8 cellular contexts compared by ENCODE assay signal in the genomic region with DNA sequence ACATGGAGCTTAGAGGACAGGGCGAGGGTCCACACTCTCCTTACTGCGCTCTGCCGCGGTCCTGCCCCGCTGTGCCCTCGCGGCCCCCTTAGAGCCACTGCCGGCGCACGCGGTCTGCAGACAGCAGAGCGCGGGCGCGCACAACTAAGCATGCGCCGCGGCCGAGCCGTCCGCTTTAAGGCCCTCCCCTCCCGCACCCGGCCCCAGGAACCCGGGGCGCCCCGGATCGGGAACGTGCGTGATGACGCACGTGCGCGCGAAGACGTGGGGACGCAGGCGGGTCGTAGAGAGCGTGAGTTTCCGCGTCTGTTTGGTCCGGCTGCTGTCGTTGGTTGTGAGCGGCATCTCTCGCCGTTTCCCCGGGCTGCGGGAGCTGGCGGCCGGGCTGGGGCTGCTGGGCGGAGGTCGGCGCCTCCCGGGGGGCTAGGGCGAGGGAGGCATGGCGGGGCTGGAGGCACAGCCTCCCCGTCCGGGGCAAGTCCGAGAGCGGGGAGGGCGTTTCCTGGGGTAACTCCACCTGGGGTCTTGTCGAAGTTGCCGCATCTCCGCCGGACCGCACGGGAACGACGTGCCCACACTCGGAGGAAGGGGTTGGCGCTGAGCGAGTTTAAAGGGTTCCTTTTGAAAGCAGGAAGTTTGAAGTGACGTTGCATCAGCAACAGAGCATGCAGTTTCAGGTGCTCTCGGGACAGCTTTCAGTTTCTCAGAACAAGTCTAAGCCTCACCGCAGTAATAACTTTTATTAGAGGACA. TPM values are rescaled to one million over a fixed set of nuclear protein-coding genes. Genes with fewer than 3 reads are reported as not detected.
A peak's percentile ranks its signal among the peaks of the same experiment; 100 is the strongest.
DNase-seq lines count a peak whose midpoint lies in the region; ATAC-seq, FAIRE-seq and TF ChIP-seq lines count a peak whose summit lies in the region.

A gene with protein sequence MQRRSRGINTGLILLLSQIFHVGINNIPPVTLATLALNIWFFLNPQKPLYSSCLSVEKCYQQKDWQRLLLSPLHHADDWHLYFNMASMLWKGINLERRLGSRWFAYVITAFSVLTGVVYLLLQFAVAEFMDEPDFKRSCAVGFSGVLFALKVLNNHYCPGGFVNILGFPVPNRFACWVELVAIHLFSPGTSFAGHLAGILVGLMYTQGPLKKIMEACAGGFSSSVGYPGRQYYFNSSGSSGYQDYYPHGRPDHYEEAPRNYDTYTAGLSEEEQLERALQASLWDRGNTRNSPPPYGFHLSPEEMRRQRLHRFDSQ (plus strand): TSS at position 259 of the 752 bp plus-strand sequence. CDS start 28,640 bp downstream, outside the sequence.

- dilution Hi-C loops in mammary epithelial cell (cut with HindIII; ENCODE audit: low sequenced_read_pairs) = no loop called here

- no TSS peak for BruUV-seq in mammary epithelial cell (replicated peaks; lab: Mats Ljungman, UMichigan)

- DNase-seq in A549 (ENCODE audit: low read depth in 1 of 2, low spot score in 1 of 2) (peak; percentile 88 to 98), NCI-H2196 (lab: John Stamatoyannopoulos, UW; ENCODE audit: unreplicated experiment) (peak; percentile 96), WERI-Rb-1 (peak; percentile 91), mammary epithelial cell (peak; percentile 95), small intestine (peak; percentile 97)

- TF ChIP-seq CTCF in A549 (IDR thresholded peaks at IDR 0.05) = no peak
- no peak for TF ChIP-seq CTCF in WERI-Rb-1 (IDR thresholded peaks at IDR 0.05; ENCODE audit: low read depth, low read length)
- TF ChIP-seq CTCF in mammary epithelial cell (conservative IDR thresholded peaks at IDR 0.05 in 1 of 2, IDR thresholded peaks at IDR 0.05 in 1 of 2; ENCODE audit: extremely low read depth in 1 of 2, insufficient read depth in 1 of 2, low read depth in 1 of 2, low read length in 2 of 2) = no peak

- H3K27me3 ChIP-seq in WERI-Rb-1 (ENCODE audit: insufficient read depth, low read depth, severe bottlenecking) (no peaks in the 10 kb centered on the region), mammary epithelial cell (ENCODE audit: insufficient read depth, low read length) (no peaks in the 10 kb centered on the region), iPS-20b (ENCODE audit: insufficient read depth, low read length) (peaks cover 4% of the 10 kb centered on the region; the same call in 1 of the 2 replicates), small intestine (ENCODE audit: control insufficient read depth in 2 of 2, insufficient read depth in 2 of 2, low read length in 2 of 2) (no peaks in the 10 kb centered on the region)

- no peak for TF ChIP-seq EP300 in A549 (IDR thresholded peaks at IDR 0.05)

- H3K9ac ChIP-seq in mammary epithelial cell (ENCODE audit: insufficient read depth, low read length) (peak within 1 kb of the TSS; percentile 92), iPS-20b (ENCODE audit: low read depth, low read length) (peak within 1 kb of the TSS; percentile 80)

- 0 out of 5 replicates have a peak, but pooled peaks of 1 of the 2 experiments have one; percentile 11 for TF ChIP-seq RAD21 in A549 (conservative IDR thresholded peaks at IDR 0.05 in 1 of 2, IDR thresholded peaks at IDR 0.05 in 1 of 2)

- FAIRE-seq in A549 (lab: Jason Lieb, UNC) = peak; percentile 36
- no peak for FAIRE-seq in small intestine (lab: Jason Lieb, UNC)

- ATAC-seq in A549 (peak; percentile 96 to 97), GM18861 (IDR thresholded peaks at IDR 0.05; ENCODE audit: unreplicated experiment) (peak; percentile 76), HG03097 (IDR thresholded peaks at IDR 0.05; ENCODE audit: low FRiP score, unreplicated experiment) (peak; percentile 83)

- H3K4me1 ChIP-seq in A549 = peaks cover 41% of the 10 kb centered on the region
- H3K4me1 ChIP-seq in mammary epithelial cell (ENCODE audit: insufficient read depth, low read length) = peaks cover 17% of the 10 kb centered on the region
- no peaks in the 10 kb centered on the region; the same call in 1 of the 2 replicates for H3K4me1 ChIP-seq in iPS-20b (ENCODE audit: insufficient read depth, low read length)
- peaks cover 2 to 16% of the 10 kb centered on the region in 2 donors for H3K4me1 ChIP-seq in small intestine (ENCODE audit: control insufficient read depth in 2 of 2, insufficient read depth in 1 of 2, low read depth in 1 of 2, low read length in 1 of 2)

- H3K4me3 ChIP-seq in A549 = peak within 1 kb of the TSS; percentile 72
- peak within 1 kb of the TSS; percentile 92 for H3K4me3 ChIP-seq in WERI-Rb-1 (ENCODE audit: low read depth, low read length)
- peak within 1 kb of the TSS; percentile 68 to 79 (median 68) for H3K4me3 ChIP-seq in mammary epithelial cell (replicated peaks in 1 of 3; ENCODE audit: insufficient read depth in 1 of 3, low read depth in 2 of 3, low read length in 3 of 3)
- H3K4me3 ChIP-seq in iPS-20b (ENCODE audit: low read length) = peak within 1 kb of the TSS; percentile 79
- H3K4me3 ChIP-seq in small intestine (ENCODE audit: low read depth in 1 of 2, low read length in 2 of 2) = peak within 1 kb of the TSS; percentile 73 to 81

- 2% methylated on average over 25 of the region's 75 CpGs for WGBS in A549 (ENCODE audit: missing lambda C conversion rate)
- WGBS in mammary epithelial cell (ENCODE audit: low coverage, missing lambda C conversion rate) = under 1% methylated on average over 25 of the region's 75 CpGs
- 0 to 1% (median 0%) methylated on average over 65 to 75 of the region's 75 CpGs for WGBS in small intestine, 3 donors

- POLR2A ChIA-PET in A549 (lab: Yijun Ruan, JAX) = interaction anchor here (0.6 to 1.7 kb wide), 8 partner anchors 11 to 1171 kb away, joined by 3 to 11 read pairs (median 4); a partner anchor contains a TSS

- H3K27ac ChIP-seq in A549 (peak within 1 kb of the TSS; percentile 97 to 100), WERI-Rb-1 (peak within 1 kb of the TSS; percentile 75), mammary epithelial cell (ENCODE audit: insufficient read depth, low read depth, low read length) (peak within 1 kb of the TSS; percentile 94), iPS-20b (ENCODE audit: low read length) (no peak within 1 kb of the TSS), small intestine (ENCODE audit: low read depth in 1 of 2, low read length in 1 of 2) (peak within 1 kb of the TSS; percentile 98 to 100)

- H3K9me3 ChIP-seq in A549 = no peaks in the 10 kb centered on the region
- H3K9me3 ChIP-seq in WERI-Rb-1 (ENCODE audit: severe bottlenecking) = peaks cover 6% of the 10 kb centered on the region
- peaks cover 3% of the 10 kb centered on the region for H3K9me3 ChIP-seq in mammary epithelial cell (replicated peaks; ENCODE audit: insufficient read depth, low read length)
- no peaks in the 10 kb centered on the region for H3K9me3 ChIP-seq in iPS-20b (ENCODE audit: insufficient read depth, low read depth, low read length)
- no peaks in the 10 kb centered on the region for H3K9me3 ChIP-seq in small intestine (ENCODE audit: control insufficient read depth, low read depth)

- H3K79me2 ChIP-seq in mammary epithelial cell (ENCODE audit: insufficient read depth, low read length) = peaks cover 18% of the 10 kb centered on the region

- H3K36me3 ChIP-seq in WERI-Rb-1 (no peaks in the 10 kb centered on the region), mammary epithelial cell (ENCODE audit: insufficient read depth, low read length) (no peaks in the 10 kb centered on the region), iPS-20b (ENCODE audit: insufficient read depth, low read depth, low read length) (no peaks in the 10 kb centered on the region), small intestine (ENCODE audit: control insufficient read depth in 2 of 2, insufficient read depth in 2 of 2, low read length in 2 of 2) (no peaks in the 10 kb centered on the region)

- H3K4me2 ChIP-seq in A549 (peak within 1 kb of the TSS; percentile 99), mammary epithelial cell (ENCODE audit: insufficient read depth, low read depth, low read length) (peak within 1 kb of the TSS; percentile 87)

- in situ Hi-C loops in mammary epithelial cell (cut with MboI; ENCODE audit: low sequenced_read_pairs in 2 of 2) = no loop called here

- H2AFZ ChIP-seq in mammary epithelial cell (ENCODE audit: low read depth, low read length) = peak within 1 kb of the TSS; percentile 96

- CTCF ChIA-PET in A549 (lab: Yijun Ruan, JAX) = interaction anchor here (2.1 kb wide), 1 partner anchor 33 kb away, joined by 11 read pairs; no protein-coding TSS in a partner anchor
- CTCF ChIA-PET in mammary epithelial cell (lab: Charles Lee; ENCODE audit: low non-redundant PET) = no interaction called here

- peak; percentile 98 for TF ChIP-seq POLR2A in A549 (IDR thresholded peaks at IDR 0.05; ENCODE audit: low read length)

- intact Hi-C loops in mammary epithelial cell (cut with micrococcal nuclease) = loop anchor here (2.0 to 5.0 kb wide), 2 partner anchors 81 to 149 kb away; no protein-coding TSS in a partner anchor

- H4K20me1 ChIP-seq in mammary epithelial cell (ENCODE audit: insufficient read depth, low read length) = no peaks in the 10 kb centered on the region

TF ChIP-seq in A549, 52 proteins besides CTCF, POLR2A, EP300 and RAD21 (continues in another document):
- TF ChIP-seq HDAC2 (IDR thresholded peaks at IDR 0.05) (no peak), JUN (IDR thresholded peaks at IDR 0.05) (peak; percentile 50 to 97; a peak in 4 of 5 replicates), ZSCAN20 (CRISPR knock-in tag; IDR thresholded peaks at IDR 0.05) (no peak), FOXS1 (CRISPR knock-in tag; IDR thresholded peaks at IDR 0.05) (no peak), ZNF302 (CRISPR knock-in tag; IDR thresholded peaks at IDR 0.05) (no peak)

RNA-seq across cellular contexts. Expression of the gene that starts here (rescaled TPM):
- 46.9 and 50.6 TPM in 2 replicates for polyA plus RNA-seq in A549 (2011; rRNA removed)
- 4.9 and 6.1 TPM in 2 replicates for polyA plus RNA-seq in A549 (2012; cell fraction: cytosol; rRNA removed)
- 5.1 and 6.0 TPM in 2 replicates for polyA plus RNA-seq in A549 (2012; cell fraction: nucleus; rRNA removed)
- polyA plus RNA-seq in A549 (2017; fragmentation: RNase III; extraction: RNeasy Plus Mini Kit Qiagen cat#74134 plus additional on column Dnase treatment) = 8.3 to 8.6 TPM (median 8.6 TPM) in 3 replicates
- 60.9 and 78.3 TPM in 2 replicates for polyA minus RNA-seq in A549 (2011; rRNA and poly(A)+ RNA removed)
- total RNA-seq in mammary epithelial cell = 10 to 100 TPM; 43.3 to 52.1 TPM
- 12.1 TPM for polyA plus RNA-seq in mammary epithelial cell
- polyA minus RNA-seq in mammary epithelial cell = 63.2 TPM
- 10 to 100 TPM in 1 of 3 donors, 1 to 10 TPM in 2; 3.1 to 12.6 (median 4.9) TPM for polyA plus RNA-seq in small intestine
